ENCODE assay signal across 1 cellular context in genomic region chr1:17494114-17494729, GRCh38.
TF ChIP-seq lines count a peak whose summit lies in the region.

No MANE protein-coding gene starts in this region.

TF ChIP-seq in HCT116, 20 proteins besides CTCF, POLR2A, EP300 and RAD21 (continued from another document):
- TF ChIP-seq CEBPB (IDR thresholded peaks at IDR 0.05; ENCODE audit: low read depth) = no peak
- peak; percentile 69; the same call in 1 of the 2 replicates for TF ChIP-seq FOSL1 (IDR thresholded peaks at IDR 0.05; ENCODE audit: low read depth)
- no peak for TF ChIP-seq SP1 (IDR thresholded peaks at IDR 0.05; ENCODE audit: low read depth)
- no peak for TF ChIP-seq POLR2AphosphoS5 (IDR thresholded peaks at IDR 0.05; ENCODE audit: low read depth, low read length)
- TF ChIP-seq CBX3 (IDR thresholded peaks at IDR 0.05; ENCODE audit: low read depth) = peak; percentile 67; the same call in 1 of the 2 replicates
